8 cellular contexts compared by ENCODE assay signal in genomic region chr1:3746784-3747521, GRCh38.
DNase-seq lines count a peak whose midpoint lies in the region; ATAC-seq lines count a peak whose summit lies in the region.

No MANE protein-coding gene starts in this region.

- H3K27me3 ChIP-seq in HAP-1 (ENCODE audit: low read depth) = peaks cover 20% of the 10 kb centered on the region

- H3K4me3 ChIP-seq in HAP-1 = peak overlapping the region; percentile 73

- H3K9me3 ChIP-seq in HAP-1 = no peaks in the 10 kb centered on the region

- no peak for ATAC-seq in GM21367 (IDR thresholded peaks at IDR 0.05; ENCODE audit: unreplicated experiment)

- in situ Hi-C loops in HAP-1 (cut with MboI; ENCODE audit: low sequenced_read_pairs) = no loop called here

- H3K4me1 ChIP-seq in HAP-1 = peaks cover 8% of the 10 kb centered on the region

- peaks cover 24% of the 10 kb centered on the region for H3K36me3 ChIP-seq in HAP-1 (replicated peaks)

- peak; percentile 66 for DNase-seq in DMS114 treated with DMSO at 0.1 percent for 48 hours (lab: John Stamatoyannopoulos, UW; ENCODE audit: unreplicated experiment)
- DNase-seq in HAP-1 (ENCODE audit: low spot score in 2 of 2) = peak; percentile 79 to 96
- peak; percentile 35 for DNase-seq in NCI-H2107 (lab: John Stamatoyannopoulos, UW)
- DNase-seq in activated CD4-positive, CD25-positive, alpha-beta regulatory T cell (lab: John Stamatoyannopoulos, UW) = peak; percentile 78 to 80 (median 79)
- DNase-seq in central memory CD4-positive, alpha-beta T cell = peak; percentile 78
- peak; percentile 95 for DNase-seq in islet precursor cell
- peak; percentile 91 for DNase-seq in stimulated activated CD4-positive, alpha-beta T cell treated with anti-CD3 and anti-CD28 coated beads, Interleukin-12 subunit alpha, Interleukin-12 subunit beta, amount 100 ng/mL, for 4 hours

Comparison
In these comparisons a context has a peak if more than half of its experiments do, and no peak if none do; other contexts are left out.
1. DNase-seq: peak in every context shown above with its lines; median percentile 95 in islet precursor cell; 91 in stimulated activated CD4-positive, alpha-beta T cell treated with anti-CD3 and anti-CD28 coated beads, Interleukin-12 subunit alpha, Interleukin-12 subunit beta, amount 100 ng/mL, for 4 hours; 88 in HAP-1; 79 in activated CD4-positive, CD25-positive, alpha-beta regulatory T cell; 78 in central memory CD4-positive, alpha-beta T cell; 66 in DMS114 treated with DMSO at 0.1 percent for 48 hours; 35 in NCI-H2107.